In the genomic region with DNA sequence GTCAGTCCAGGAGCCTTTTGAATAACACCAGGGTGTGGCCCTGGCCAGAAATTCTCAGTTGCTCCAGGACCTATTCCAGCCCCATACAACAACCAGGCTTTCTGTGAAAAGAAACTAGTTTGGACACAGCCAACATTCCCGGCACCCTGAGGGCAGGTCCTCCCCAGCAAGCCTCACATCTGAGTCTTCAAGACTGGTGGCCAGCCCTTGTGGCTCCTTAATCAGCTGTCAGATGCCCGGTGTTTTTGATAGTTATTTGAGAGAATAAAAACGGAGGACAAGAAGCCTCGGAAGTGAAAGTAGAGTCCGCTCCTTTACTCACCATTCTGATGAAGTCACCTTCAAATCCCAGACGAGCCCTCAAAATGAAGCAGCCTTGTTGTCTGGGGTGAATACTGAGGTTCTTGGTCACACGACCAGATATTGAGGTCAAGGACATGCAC, we compare ENCODE assay signal across 8 cellular contexts. TPM values are rescaled to one million over a fixed set of nuclear protein-coding genes. Genes with fewer than 3 reads are reported as not detected.
DNase-seq lines count a peak whose midpoint lies in the region; ATAC-seq and TF ChIP-seq lines count a peak whose summit lies in the region.

No MANE protein-coding gene starts in this region.

- no peaks in the 10 kb centered on the region; the same call in 1 of the 2 replicates for H3K36me3 ChIP-seq in Panc1 (ENCODE audit: control insufficient read depth, insufficient read depth, low read length)

- H3K4me3 ChIP-seq in Panc1 (ENCODE audit: low read depth in 2 of 2, low read length in 2 of 2) (no peak overlapping the region), retinal pigment epithelial cell (ENCODE audit: low read length) (peak overlapping the region; percentile 26)

- H3K27me3 ChIP-seq in Panc1 (ENCODE audit: control insufficient read depth, insufficient read depth, low read length), result no peaks in the 10 kb centered on the region

- peak; percentile 5 for ATAC-seq in GM19023 (IDR thresholded peaks at IDR 0.05; ENCODE audit: unreplicated experiment)
- peak; percentile 57; the same call in 1 of the 2 replicates for ATAC-seq in Panc1
- ATAC-seq in GM21717 (IDR thresholded peaks at IDR 0.05; ENCODE audit: unreplicated experiment), result no peak

- in situ Hi-C loops in Panc1 (cut with HindIII; ENCODE audit: low pct_unique_long_range_greater_than_20kb, low sequenced_read_pairs) (no loop called here), KBM-7 (cut with MboI; ENCODE audit: low pct_unique_long_range_greater_than_20kb, low sequenced_read_pairs) (no loop called here)

- no TSS peak for BruUV-seq in Panc1 (replicated peaks; lab: Mats Ljungman, UMichigan)

- H3K4me1 ChIP-seq in Panc1 (ENCODE audit: control insufficient read depth, insufficient read depth, low read length), result peaks cover 8% of the 10 kb centered on the region; the same call in 1 of the 2 replicates

- POLR2A ChIA-PET in Panc1 (lab: Charles Lee), result no interaction called here

- no peak for TF ChIP-seq CTCF in Panc1 (IDR thresholded peaks at IDR 0.05)
- no peak for TF ChIP-seq CTCF in retinal pigment epithelial cell (conservative IDR thresholded peaks at IDR 0.05; ENCODE audit: low read depth, low read length)

- peak overlapping the region; percentile 36; the same call in 1 of the 2 replicates for H3K27ac ChIP-seq in Panc1 (ENCODE audit: low read length)

- DNase-seq in Panc1 (ENCODE audit: low read depth, low spot score) (no peak), fibroblast of the conjunctiva (ENCODE audit: low read depth) (peak; percentile 13), retinal pigment epithelial cell (ENCODE audit: low read depth) (no peak), A172 (ENCODE audit: low spot score) (no peak), superior temporal gyrus (ENCODE audit: extremely low spot score) (no peak), KBM-7 (no peak)

- intact Hi-C loops in Panc1 (cut with micrococcal nuclease; ENCODE audit: unreplicated experiment), result no loop called here

- H3K9me3 ChIP-seq in Panc1 (ENCODE audit: control insufficient read depth, insufficient read depth, low read depth, low read length), result no peaks in the 10 kb centered on the region

- CTCF ChIA-PET in Panc1 (lab: Charles Lee), result no interaction called here

RNA-seq across cellular contexts. Expression of a gene that starts 31.0 kb away (rescaled TPM):
- total RNA-seq in Panc1 (2021; ENCODE audit: unreplicated experiment), result 13.2 TPM
- 24.8 TPM for polyA plus RNA-seq in Panc1 (2012; ENCODE audit: insufficient read length)
- 15.7 and 20.0 TPM in 2 replicates for total RNA-seq in A172 (2014; rRNA removed; shearing (Covaris generic))

RNA-seq across cellular contexts. Expression of a gene that starts 56.6 kb away (rescaled TPM):
- 183 TPM for total RNA-seq in Panc1 (2021; ENCODE audit: unreplicated experiment)
- 275 TPM for polyA plus RNA-seq in Panc1 (2012; ENCODE audit: insufficient read length)
- total RNA-seq in A172 (2014; rRNA removed; shearing (Covaris generic)), result 85.1 and 89.9 TPM in 2 replicates
